ENCODE assay signal across 12 cellular contexts in the genomic region with DNA sequence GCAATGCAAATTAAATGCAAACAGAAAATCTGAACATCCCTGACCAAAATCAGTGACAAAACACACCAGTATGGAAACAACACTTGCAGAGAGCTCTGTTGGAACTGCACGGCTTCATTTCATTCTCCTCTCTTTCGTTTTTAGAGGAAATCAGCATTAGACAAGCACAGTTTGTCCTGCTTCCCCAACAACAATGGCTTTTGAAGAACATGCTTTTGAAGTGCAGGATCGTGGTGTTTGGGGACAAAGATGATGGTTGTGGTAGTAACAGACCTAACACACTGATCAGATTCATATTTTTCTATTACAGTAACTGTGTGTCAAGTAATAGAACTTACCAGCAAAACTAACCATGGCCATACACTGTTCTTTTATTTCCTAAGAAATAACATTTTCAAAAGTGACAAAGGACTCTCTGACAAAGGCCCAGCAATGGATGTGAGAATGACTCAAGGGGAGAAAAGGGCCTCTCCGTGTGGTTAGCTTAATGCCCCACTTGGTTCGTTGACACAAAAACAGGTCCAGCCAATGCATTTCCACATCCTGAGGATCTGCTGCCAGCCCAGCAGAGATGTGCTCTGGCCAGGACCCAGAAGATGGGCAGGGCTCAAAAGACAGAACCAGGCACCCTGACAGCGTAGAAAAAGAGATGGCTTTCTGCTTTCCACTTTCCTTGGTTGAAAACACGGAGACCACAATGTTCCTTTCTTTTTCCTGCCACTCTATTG.
DNase-seq lines count a peak whose midpoint lies in the region; ATAC-seq, FAIRE-seq and TF ChIP-seq lines count a peak whose summit lies in the region.
"Had no signal": no experiment of that assay in that cellular context is flagged by ENCODE, and none has a peak within 500 bp of the region (broad histone marks: within the 10 kb centered on the region; RNA-seq: fewer than 3 reads in every experiment).

No MANE protein-coding gene starts in this region.

- H4K5ac ChIP-seq in H9 (ENCODE audit: insufficient read length, low read depth, low read length), result no peak overlapping the region

- no peak overlapping the region for H3K14ac ChIP-seq in H9 (ENCODE audit: insufficient read depth, low read length)

- CTCF ChIA-PET in HepG2 (lab: Yijun Ruan, JAX; ENCODE audit: low intra/inter-chr PET ratio, low total read pairs), result no interaction called here

- TF ChIP-seq RAD21 in liver (IDR thresholded peaks at IDR 0.05) (peak in 1 of 2 donors; percentile 31), HepG2 (CRISPR knock-in tag; IDR thresholded peaks at IDR 0.05) (no peak)

- no peaks in the 10 kb centered on the region for H3K79me1 ChIP-seq in H9 (ENCODE audit: insufficient read depth, low read depth, low read length, poor library complexity, severe bottlenecking)

- no peak for DNase-seq in HepG2 (ENCODE audit: low spot score)
- peak; percentile 46 for DNase-seq in adipocyte (ENCODE audit: low read depth)
- DNase-seq in transverse colon, result no peak
- no peak for DNase-seq in H9
- DNase-seq: activated CD4-positive, alpha-beta T cell treated with anti-CD3 and anti-CD28 coated beads for 4 hours; effector memory CD4-positive, alpha-beta T cell had no signal

- no peak overlapping the region for H3K4me3 Mint-ChIP-seq in H9

- 48% methylated on average over 7 of the region's 7 CpGs for WGBS in liver
- 33% methylated on average over 7 of the region's 7 CpGs for WGBS in HepG2 (ENCODE audit: low lambda C conversion rate)
- 64 to 74% methylated on average over 3 to 7 of the region's 7 CpGs for WGBS in transverse colon (ENCODE audit: low coverage in 1 of 2), 2 donors
- WGBS in H9 (ENCODE audit: extremely low coverage, insufficient read length, low lambda C conversion rate), result no CpG with 5 or more reads among the region's 7 CpGs

- peaks cover 40% of the 10 kb centered on the region for H3K27me3 Mint-ChIP-seq in H9 (ENCODE audit: low read depth)

- H3K4ac ChIP-seq in H9 (ENCODE audit: low read depth, low read length), result no peak overlapping the region

- no TSS peak for BruUV-seq in HepG2 (replicated peaks; lab: Mats Ljungman, UMichigan)

- H3K36me3 Mint-ChIP-seq in H9 (ENCODE audit: insufficient read depth in 1 of 3, low read depth in 3 of 3), result no peaks in the 10 kb centered on the region; a peak in 1 of 7 replicates

- H2AK5ac ChIP-seq in H9 (ENCODE audit: insufficient read length, low read length), result no peak overlapping the region

- H3K36me3 ChIP-seq in liver (ENCODE audit: control insufficient read depth in 4 of 4, insufficient read depth in 3 of 4, low read depth in 1 of 4, low read length in 3 of 4), result no peaks in the 10 kb centered on the region
- no peaks in the 10 kb centered on the region for H3K36me3 ChIP-seq in HepG2 (replicated peaks in 1 of 2; ENCODE audit: control insufficient read depth in 1 of 2, insufficient read depth in 2 of 2, low read length in 2 of 2)
- H3K36me3 ChIP-seq in adipocyte (ENCODE audit: control insufficient read depth, insufficient read depth, low read length, severe bottlenecking), result no peaks in the 10 kb centered on the region
- no peaks in the 10 kb centered on the region for H3K36me3 ChIP-seq in muscle layer of colon (ENCODE audit: insufficient read depth, low read length)
- H3K36me3 ChIP-seq in transverse colon, result no peaks in the 10 kb centered on the region
- H3K36me3 ChIP-seq: BLaER1, SJSA1 had no signal

- no peaks in the 10 kb centered on the region for H3K79me2 ChIP-seq in HepG2 (ENCODE audit: insufficient read depth, low read length)
- H3K79me2 ChIP-seq in H9 (ENCODE audit: insufficient read depth, low read length), result no peaks in the 10 kb centered on the region

- H3K4me1 ChIP-seq in liver (ENCODE audit: control insufficient read depth in 4 of 4, insufficient read depth in 4 of 4, low read length in 3 of 4) (peaks cover 0 to 8% (median 4%) of the 10 kb centered on the region in 4 donors), HepG2 (ENCODE audit: insufficient read depth, low read length) (peaks cover 21% of the 10 kb centered on the region), adipocyte (ENCODE audit: control insufficient read depth, insufficient read depth, low read length) (peaks cover 34% of the 10 kb centered on the region), muscle layer of colon (ENCODE audit: insufficient read depth, low read length) (no peaks in the 10 kb centered on the region), transverse colon (peaks cover 0 to 2% (median 0%) of the 10 kb centered on the region in 4 donors), H9 (ENCODE audit: insufficient read depth, low read length) (no peaks in the 10 kb centered on the region)

- in situ Hi-C loops in HepG2 (cut with HindIII; ENCODE audit: extremely low pct_ligation_motif_present, low pct_unique_long_range_greater_than_20kb) (no loop called here), transverse colon (cut with MboI; ENCODE audit: low pct_ligation_motif_present in 1 of 4, low pct_unique_long_range_greater_than_20kb in 1 of 4, low sequenced_read_pairs in 3 of 4) (loop anchor here in 3 of 4 donors (5.0 to 25.0 kb wide), 4 partner anchors 239 to 914 kb away; partner anchors contain the start of genes SSR3 (in 2 of the 3) and LEKR1 (in 1 of the 3))

- no peaks in the 10 kb centered on the region for H3K23me2 ChIP-seq in H9 (ENCODE audit: insufficient read length, low read depth, low read length, poor library complexity, severe bottlenecking)

- no peak overlapping the region for H2BK15ac ChIP-seq in H9 (ENCODE audit: low read depth, low read length)

- H2BK20ac ChIP-seq in H9 (ENCODE audit: low read depth, low read length, poor library complexity, severe bottlenecking), result no peak overlapping the region

- TF ChIP-seq POLR2A in HepG2 (IDR thresholded peaks at IDR 0.05; ENCODE audit: insufficient read depth in 1 of 2, low read depth in 2 of 2, low read length in 2 of 2) (no peak), transverse colon (IDR thresholded peaks at IDR 0.05) (no peak)

- H2BK5ac ChIP-seq in H9 (ENCODE audit: insufficient read length, low read length), result no peak overlapping the region

- H3K4me1 Mint-ChIP-seq in H9, result peaks cover 21 to 22% of the 10 kb centered on the region in 2 experiments

- H3K27ac ChIP-seq in liver (ENCODE audit: low read depth in 1 of 2, low read length in 2 of 2) (no peak overlapping the region), HepG2 (ENCODE audit: extremely low read length, insufficient read depth, low read length) (no peak overlapping the region), muscle layer of colon (ENCODE audit: low read depth, low read length) (peak overlapping the region; percentile 70), transverse colon (peak overlapping the region in 3 of 4 donors; percentile 37 to 57 (median 49)), H9 (ENCODE audit: insufficient read length, low read depth, low read length) (no peak overlapping the region)
- H3K27ac ChIP-seq: BLaER1, SJSA1 had no signal

- TF ChIP-seq CTCF in liver (IDR thresholded peaks at IDR 0.05; ENCODE audit: low read depth, low read length, missing input control), result no peak
- TF ChIP-seq CTCF in HepG2 (CRISPR knock-in tag; IDR thresholded peaks at IDR 0.05), result no peak
- no peak for TF ChIP-seq CTCF in transverse colon (IDR thresholded peaks at IDR 0.05)
- no peak for TF ChIP-seq CTCF in H9 (conservative IDR thresholded peaks at IDR 0.05)

- H4K8ac ChIP-seq in H9 (replicated peaks; ENCODE audit: insufficient read length, low read depth, low read length), result no peak overlapping the region

- no peak overlapping the region for H3K56ac ChIP-seq in H9 (ENCODE audit: insufficient read length, low read depth, low read length)

- ATAC-seq in HepG2, result no peak
- ATAC-seq in GM21515 (IDR thresholded peaks at IDR 0.05; ENCODE audit: unreplicated experiment), result no peak
- no peak for ATAC-seq in GM21526 (IDR thresholded peaks at IDR 0.05; ENCODE audit: low FRiP score, unreplicated experiment)

- no peak for FAIRE-seq in HepG2 (lab: Jason Lieb, UNC)

- POLR2A ChIA-PET in HepG2 (lab: Yijun Ruan, JAX), result no interaction called here

- H3K18ac ChIP-seq in H9 (ENCODE audit: insufficient read length, low read depth, low read length), result no peak overlapping the region

- H3K9ac ChIP-seq in liver (ENCODE audit: low read depth in 1 of 2, low read length in 2 of 2) (no peak overlapping the region), HepG2 (ENCODE audit: insufficient read depth, low read depth, low read length) (no peak overlapping the region), adipocyte (ENCODE audit: low read length) (no peak overlapping the region), muscle layer of colon (ENCODE audit: low read length) (no peak overlapping the region), H9 (ENCODE audit: extremely low read depth, insufficient read length, low read length) (no peak overlapping the region)
- H3K9ac ChIP-seq: BLaER1 had no signal

- no peak overlapping the region for H3K23ac ChIP-seq in H9 (ENCODE audit: insufficient read length, low read depth, low read length)

- H4K20me1 ChIP-seq in HepG2 (ENCODE audit: insufficient read depth, low read length), result no peaks in the 10 kb centered on the region
- H4K20me1 ChIP-seq in H9 (ENCODE audit: control insufficient read depth, insufficient read depth, insufficient read length), result no peaks in the 10 kb centered on the region
- H4K20me1 ChIP-seq: BLaER1 had no signal

- no peaks in the 10 kb centered on the region for H3K27me3 ChIP-seq in liver (ENCODE audit: control insufficient read depth in 4 of 4, insufficient read depth in 4 of 4, low read length in 3 of 4)
- H3K27me3 ChIP-seq in HepG2 (ENCODE audit: control insufficient read depth in 1 of 2, insufficient read depth in 2 of 2, low read length in 2 of 2), result no peaks in the 10 kb centered on the region
- no peaks in the 10 kb centered on the region for H3K27me3 ChIP-seq in adipocyte (replicated peaks; ENCODE audit: control insufficient read depth, insufficient read depth, low read length)
- H3K27me3 ChIP-seq in muscle layer of colon (ENCODE audit: control insufficient read depth in 1 of 2, insufficient read depth in 2 of 2, low read length in 2 of 2), result no peaks in the 10 kb centered on the region
- H3K27me3 ChIP-seq in transverse colon, result no peaks in the 10 kb centered on the region
- H3K27me3 ChIP-seq in H9 (ENCODE audit: insufficient read depth, low read length), result no peaks in the 10 kb centered on the region
- H3K27me3 ChIP-seq: BLaER1, SJSA1 had no signal

- H3T11ph ChIP-seq in H9 (ENCODE audit: low read length), result no peak overlapping the region

- no peak overlapping the region for H2BK12ac ChIP-seq in H9 (ENCODE audit: insufficient read length, low read depth, low read length)

- H3K9me3 Mint-ChIP-seq in H9, result no peaks in the 10 kb centered on the region; a peak in 1 of 5 replicates

- no peak overlapping the region for H2BK120ac ChIP-seq in H9 (ENCODE audit: low read depth, low read length, poor library complexity, severe bottlenecking)

- TF ChIP-seq EP300 in HepG2 (IDR thresholded peaks at IDR 0.05; ENCODE audit: low read depth in 2 of 2, low read length in 2 of 2), result no peak
- TF ChIP-seq EP300 in HepG2 (CRISPR knock-in tag; IDR thresholded peaks at IDR 0.05; ENCODE audit: borderline replicate concordance), result no peak
- no peak for TF ChIP-seq EP300 in transverse colon (IDR thresholded peaks at IDR 0.05; ENCODE audit: low read depth)

- H3K9me3 ChIP-seq in liver (ENCODE audit: control insufficient read depth in 4 of 4, low read length in 3 of 4) (no peaks in the 10 kb centered on the region), HepG2 (ENCODE audit: low read length) (no peaks in the 10 kb centered on the region), adipocyte (ENCODE audit: control insufficient read depth, low read length) (no peaks in the 10 kb centered on the region), muscle layer of colon (ENCODE audit: low read length) (no peaks in the 10 kb centered on the region), transverse colon (no peaks in the 10 kb centered on the region), H9 (ENCODE audit: control insufficient read depth, low read depth, low read length) (no peaks in the 10 kb centered on the region)
- H3K9me3 ChIP-seq: BLaER1, SJSA1 had no signal

- no peak overlapping the region for H3K27ac Mint-ChIP-seq in H9

- intact Hi-C loops in HepG2 (cut with micrococcal nuclease; ENCODE audit: unreplicated experiment) (no loop called here), transverse colon (cut with DNase I; ENCODE audit: low total_unique reads) (no loop called here)

- H3K4me2 ChIP-seq in HepG2 (ENCODE audit: low read depth, low read length) (no peak overlapping the region), H9 (ENCODE audit: insufficient read depth, insufficient read length, low read length) (no peak overlapping the region)
- H3K4me2 ChIP-seq: BLaER1 had no signal

- H4K91ac ChIP-seq in H9 (ENCODE audit: insufficient read length, low read depth, low read length), result no peak overlapping the region

- no peak overlapping the region for H3K4me3 ChIP-seq in liver (ENCODE audit: low read depth in 1 of 3, low read length in 3 of 3)
- no peak overlapping the region for H3K4me3 ChIP-seq in HepG2 (replicated peaks in 1 of 3; ENCODE audit: insufficient read depth in 1 of 3, low read depth in 2 of 3, low read length in 3 of 3)
- no peak overlapping the region for H3K4me3 ChIP-seq in adipocyte (ENCODE audit: low read length)
- H3K4me3 ChIP-seq in muscle layer of colon (ENCODE audit: low read depth in 1 of 2, low read length in 2 of 2), result no peak overlapping the region
- H3K4me3 ChIP-seq in transverse colon, result no peak overlapping the region
- H3K4me3 ChIP-seq: BLaER1, SJSA1 had no signal

- H2AFZ ChIP-seq in HepG2 (ENCODE audit: low read length) (no peak overlapping the region), H9 (ENCODE audit: low read length) (no peak overlapping the region)

Comparison
In these comparisons a context has a peak if more than half of its experiments do, and no peak if none do; other contexts are left out.
1. H3K27ac ChIP-seq: peak in muscle layer of colon (single experiment) and transverse colon (3 of 4); none in liver (0 of 2), HepG2 (single experiment) and H9 (single experiment).